Comparison of ENCODE assay signal across 1 cellular context in the genomic region with DNA sequence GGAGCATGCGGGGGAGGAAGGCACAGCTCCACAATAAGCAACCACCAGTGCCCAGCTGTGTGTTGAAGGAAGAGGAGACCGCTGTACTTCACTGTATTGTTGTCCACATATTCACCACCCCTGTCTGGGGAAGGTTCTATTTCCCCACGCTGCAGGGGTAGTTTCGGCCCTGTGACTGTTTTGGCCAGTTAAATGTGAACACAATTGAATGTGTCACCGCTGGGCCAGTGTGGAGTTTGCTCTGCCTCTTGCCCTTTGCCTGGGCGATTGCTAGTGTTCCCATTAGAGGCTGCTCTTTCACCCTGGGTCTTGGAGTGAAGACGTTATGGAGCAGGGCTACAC.
TF ChIP-seq lines count a peak whose summit lies in the region.

No MANE protein-coding gene starts in this region.

TF ChIP-seq in GM23338, 12 proteins besides CTCF, POLR2A, EP300 and RAD21 (continued from another document):
- TF ChIP-seq, protein P1, sequence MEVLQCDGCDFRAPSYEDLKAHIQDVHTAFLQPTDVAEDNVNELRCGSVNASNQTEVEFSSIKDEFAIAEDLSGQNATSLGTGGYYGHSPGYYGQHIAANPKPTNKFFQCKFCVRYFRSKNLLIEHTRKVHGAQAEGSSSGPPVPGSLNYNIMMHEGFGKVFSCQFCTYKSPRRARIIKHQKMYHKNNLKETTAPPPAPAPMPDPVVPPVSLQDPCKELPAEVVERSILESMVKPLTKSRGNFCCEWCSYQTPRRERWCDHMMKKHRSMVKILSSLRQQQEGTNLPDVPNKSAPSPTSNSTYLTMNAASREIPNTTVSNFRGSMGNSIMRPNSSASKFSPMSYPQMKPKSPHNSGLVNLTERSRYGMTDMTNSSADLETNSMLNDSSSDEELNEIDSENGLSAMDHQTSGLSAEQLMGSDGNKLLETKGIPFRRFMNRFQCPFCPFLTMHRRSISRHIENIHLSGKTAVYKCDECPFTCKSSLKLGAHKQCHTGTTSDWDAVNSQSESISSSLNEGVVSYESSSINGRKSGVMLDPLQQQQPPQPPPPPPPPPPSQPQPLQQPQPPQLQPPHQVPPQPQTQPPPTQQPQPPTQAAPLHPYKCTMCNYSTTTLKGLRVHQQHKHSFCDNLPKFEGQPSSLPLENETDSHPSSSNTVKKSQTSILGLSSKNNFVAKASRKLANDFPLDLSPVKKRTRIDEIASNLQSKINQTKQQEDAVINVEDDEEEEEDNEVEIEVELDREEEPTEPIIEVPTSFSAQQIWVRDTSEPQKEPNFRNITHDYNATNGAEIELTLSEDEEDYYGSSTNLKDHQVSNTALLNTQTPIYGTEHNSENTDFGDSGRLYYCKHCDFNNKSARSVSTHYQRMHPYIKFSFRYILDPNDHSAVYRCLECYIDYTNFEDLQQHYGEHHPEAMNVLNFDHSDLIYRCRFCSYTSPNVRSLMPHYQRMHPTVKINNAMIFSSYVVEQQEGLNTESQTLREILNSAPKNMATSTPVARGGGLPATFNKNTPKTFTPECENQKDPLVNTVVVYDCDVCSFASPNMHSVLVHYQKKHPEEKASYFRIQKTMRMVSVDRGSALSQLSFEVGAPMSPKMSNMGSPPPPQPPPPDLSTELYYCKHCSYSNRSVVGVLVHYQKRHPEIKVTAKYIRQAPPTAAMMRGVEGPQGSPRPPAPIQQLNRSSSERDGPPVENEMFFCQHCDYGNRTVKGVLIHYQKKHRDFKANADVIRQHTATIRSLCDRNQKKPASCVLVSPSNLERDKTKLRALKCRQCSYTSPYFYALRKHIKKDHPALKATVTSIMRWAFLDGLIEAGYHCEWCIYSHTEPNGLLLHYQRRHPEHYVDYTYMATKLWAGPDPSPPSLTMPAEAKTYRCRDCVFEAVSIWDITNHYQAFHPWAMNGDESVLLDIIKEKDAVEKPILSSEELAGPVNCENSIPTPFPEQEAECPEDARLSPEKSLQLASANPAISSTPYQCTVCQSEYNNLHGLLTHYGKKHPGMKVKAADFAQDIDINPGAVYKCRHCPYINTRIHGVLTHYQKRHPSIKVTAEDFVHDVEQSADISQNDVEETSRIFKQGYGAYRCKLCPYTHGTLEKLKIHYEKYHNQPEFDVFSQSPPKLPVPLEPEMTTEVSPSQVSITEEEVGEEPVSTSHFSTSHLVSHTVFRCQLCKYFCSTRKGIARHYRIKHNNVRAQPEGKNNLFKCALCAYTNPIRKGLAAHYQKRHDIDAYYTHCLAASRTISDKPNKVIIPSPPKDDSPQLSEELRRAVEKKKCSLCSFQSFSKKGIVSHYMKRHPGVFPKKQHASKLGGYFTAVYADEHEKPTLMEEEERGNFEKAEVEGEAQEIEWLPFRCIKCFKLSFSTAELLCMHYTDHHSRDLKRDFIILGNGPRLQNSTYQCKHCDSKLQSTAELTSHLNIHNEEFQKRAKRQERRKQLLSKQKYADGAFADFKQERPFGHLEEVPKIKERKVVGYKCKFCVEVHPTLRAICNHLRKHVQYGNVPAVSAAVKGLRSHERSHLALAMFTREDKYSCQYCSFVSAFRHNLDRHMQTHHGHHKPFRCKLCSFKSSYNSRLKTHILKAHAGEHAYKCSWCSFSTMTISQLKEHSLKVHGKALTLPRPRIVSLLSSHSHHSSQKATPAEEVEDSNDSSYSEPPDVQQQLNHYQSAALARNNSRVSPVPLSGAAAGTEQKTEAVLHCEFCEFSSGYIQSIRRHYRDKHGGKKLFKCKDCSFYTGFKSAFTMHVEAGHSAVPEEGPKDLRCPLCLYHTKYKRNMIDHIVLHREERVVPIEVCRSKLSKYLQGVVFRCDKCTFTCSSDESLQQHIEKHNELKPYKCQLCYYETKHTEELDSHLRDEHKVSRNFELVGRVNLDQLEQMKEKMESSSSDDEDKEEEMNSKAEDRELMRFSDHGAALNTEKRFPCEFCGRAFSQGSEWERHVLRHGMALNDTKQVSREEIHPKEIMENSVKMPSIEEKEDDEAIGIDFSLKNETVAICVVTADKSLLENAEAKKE (CRISPR knock-in tag; IDR thresholded peaks at IDR 0.05) = no peak
TF ChIP-seq in GM23338: peak in this region for 0.
